ENCODE assay signal across 8 cellular contexts in genomic region chr1:13699510-13699909, GRCh38.
DNase-seq lines count a peak whose midpoint lies in the region; ATAC-seq and TF ChIP-seq lines count a peak whose summit lies in the region.

No MANE protein-coding gene starts in this region.

- peak overlapping the region; percentile 90 for H2AFZ ChIP-seq in parathyroid adenoma

- peak overlapping the region; percentile 65 for H3K27ac ChIP-seq in parathyroid adenoma

- H3K4me1 ChIP-seq in parathyroid adenoma = no peaks in the 10 kb centered on the region

- H3K36me3 ChIP-seq in parathyroid adenoma (ENCODE audit: control insufficient read depth, insufficient read depth, low read length) = no peaks in the 10 kb centered on the region

- H3K79me2 ChIP-seq in parathyroid adenoma = no peaks in the 10 kb centered on the region

- peak overlapping the region; percentile 71 for H3K4me2 ChIP-seq in parathyroid adenoma (ENCODE audit: low read length)

- H3K9ac ChIP-seq in parathyroid adenoma = no peak overlapping the region

- ATAC-seq in GM21723 (IDR thresholded peaks at IDR 0.05; ENCODE audit: unreplicated experiment) (no peak), HG03469 (IDR thresholded peaks at IDR 0.05; ENCODE audit: unreplicated experiment) (no peak)

- peak; percentile 35 for DNase-seq in NCI-H2196 (lab: John Stamatoyannopoulos, UW; ENCODE audit: unreplicated experiment)
- no peak for DNase-seq in NCI-H2196 treated with DMSO at 0.1 percent for 48 hours (lab: John Stamatoyannopoulos, UW; ENCODE audit: unreplicated experiment)
- peak; percentile 44 to 45 for DNase-seq in activated T-cell treated with anti-CD3 and anti-CD28 coated beads, Interleukin-2, amount 50 U/mL, for 48 hours
- DNase-seq in foreskin fibroblast = peak in 1 of 2 donors; percentile 34
- DNase-seq in SIG-M5 (lab: John Stamatoyannopoulos, UW) = no peak

- TF ChIP-seq CTCF in foreskin fibroblast (IDR thresholded peaks at IDR 0.05; ENCODE audit: low read depth, low read length) (no peak), parathyroid adenoma (IDR thresholded peaks at IDR 0.05) (no peak)

- H3K9me3 ChIP-seq in parathyroid adenoma (ENCODE audit: control insufficient read depth, low read length) = no peaks in the 10 kb centered on the region

- no peaks in the 10 kb centered on the region for H3K27me3 ChIP-seq in parathyroid adenoma (ENCODE audit: control insufficient read depth, insufficient read depth, low read length)

- H3K4me3 ChIP-seq in foreskin fibroblast (ENCODE audit: low read depth in 1 of 2, low read length in 2 of 2) (peak overlapping the region; percentile 66 to 69), parathyroid adenoma (ENCODE audit: low read depth, low read length) (peak overlapping the region; percentile 59)

Comparison
In these comparisons a context has a peak if more than half of its experiments do, and no peak if none do; other contexts are left out.
1. DNase-seq: peak in NCI-H2196 (single experiment) and activated T-cell treated with anti-CD3 and anti-CD28 coated beads, Interleukin-2, amount 50 U/mL, for 48 hours (2 of 2); none in NCI-H2196 treated with DMSO at 0.1 percent for 48 hours (single experiment) and SIG-M5 (single experiment).